Comparison of ENCODE assay signal across 14 cellular contexts in the genomic region with DNA sequence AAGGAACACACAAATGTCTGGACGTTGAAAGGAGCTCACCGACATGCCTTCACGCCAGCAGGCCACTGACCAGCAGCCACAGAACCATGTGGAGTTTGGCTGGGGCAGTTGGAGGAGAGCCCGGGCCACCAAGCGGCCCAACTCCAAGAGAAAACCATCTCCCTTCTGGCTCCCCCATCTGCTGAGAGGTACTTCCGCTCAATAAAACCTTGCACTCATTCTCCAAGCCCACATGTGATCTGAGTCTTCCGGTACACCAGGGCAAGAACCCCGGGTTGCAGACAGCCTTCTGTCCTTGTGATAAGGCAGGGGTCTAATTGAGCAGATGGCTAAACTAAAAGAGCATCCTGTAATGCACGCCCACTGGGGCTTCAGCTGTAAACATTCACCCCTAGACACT. TPM values are rescaled to one million over a fixed set of nuclear protein-coding genes. Genes with fewer than 3 reads are reported as not detected.
DNase-seq lines count a peak whose midpoint lies in the region; ATAC-seq, FAIRE-seq and TF ChIP-seq lines count a peak whose summit lies in the region.
"Had no signal": no experiment of that assay in that cellular context is flagged by ENCODE, and none has a peak within 500 bp of the region (broad histone marks: within the 10 kb centered on the region; RNA-seq: fewer than 3 reads in every experiment).

No MANE protein-coding gene starts in this region.

- H3K4me3 ChIP-seq in GM23338 (no peak overlapping the region), kidney (ENCODE audit: low read length in 2 of 2) (no peak overlapping the region)
- no peak overlapping the region for H3K4me3 ChIP-seq in CD4-positive, alpha-beta memory T cell (ENCODE audit: low read length in 2 of 2)
- H3K4me3 ChIP-seq: A549 had no signal

- H3K27me3 ChIP-seq in GM23338 (ENCODE audit: insufficient read depth), result no peaks in the 10 kb centered on the region
- H3K27me3 ChIP-seq in CD4-positive, alpha-beta memory T cell (ENCODE audit: insufficient read depth, low read length), result no peaks in the 10 kb centered on the region

- peaks cover 3% of the 10 kb centered on the region for H3K27me3 Mint-ChIP-seq in GM23338 (ENCODE audit: insufficient read depth, low read depth, poor library complexity)
- H3K27me3 Mint-ChIP-seq in CD4-positive, alpha-beta memory T cell, result peaks cover 2 to 3% of the 10 kb centered on the region in 2 donors

- no peak overlapping the region for H3K27ac ChIP-seq in GM23338 (ENCODE audit: low read depth)
- no peak overlapping the region for H3K27ac ChIP-seq in kidney (ENCODE audit: low read depth in 2 of 2, low read length in 2 of 2)
- no peak overlapping the region for H3K27ac ChIP-seq in CD4-positive, alpha-beta memory T cell (ENCODE audit: low read depth, low read length)
- H3K27ac ChIP-seq: A549, KMS-11 had no signal

- H3K27ac Mint-ChIP-seq in GM23338, result no peak overlapping the region
- no peak overlapping the region for H3K27ac Mint-ChIP-seq in CD4-positive, alpha-beta memory T cell
- H3K27ac Mint-ChIP-seq: CD14-positive monocyte; CD8-positive, alpha-beta memory T cell; IgD-negative memory B cell had no signal

- peaks cover 6% of the 10 kb centered on the region; the same call in 1 of the 2 replicates for H3K9me2 ChIP-seq in GM23338 (ENCODE audit: insufficient read depth)

- no peak overlapping the region for H3K4me3 Mint-ChIP-seq in GM23338
- H3K4me3 Mint-ChIP-seq in CD4-positive, alpha-beta memory T cell, result no peak overlapping the region
- H3K4me3 Mint-ChIP-seq: CD14-positive monocyte; CD8-positive, alpha-beta memory T cell; IgD-negative memory B cell had no signal

- H3F3A ChIP-seq in GM23338 (replicated peaks; ENCODE audit: low read depth), result no peaks in the 10 kb centered on the region

- DNase-seq in GM23338 (ENCODE audit: low spot score) (no peak), RPMI8226 (peak; percentile 9), kidney (peak; percentile 39), GM10248 (ENCODE audit: extremely low spot score) (no peak)
- DNase-seq in CD4-positive, alpha-beta memory T cell, result no peak
- DNase-seq: Caco-2; CD8-positive, alpha-beta memory T cell had no signal

- no peaks in the 10 kb centered on the region for H4K20me1 ChIP-seq in GM23338 (replicated peaks; ENCODE audit: insufficient read depth)

- no peaks in the 10 kb centered on the region for H3K9me3 Mint-ChIP-seq in GM23338
- peaks cover 0 to 3% (median 0%) of the 10 kb centered on the region in 8 donors for H3K9me3 Mint-ChIP-seq in CD4-positive, alpha-beta memory T cell

- H3K4me1 ChIP-seq in GM23338 (ENCODE audit: insufficient read depth) (no peaks in the 10 kb centered on the region), kidney (ENCODE audit: control insufficient read depth in 1 of 2, insufficient read depth in 1 of 2, low read depth in 1 of 2, low read length in 2 of 2) (no peaks in the 10 kb centered on the region)
- no peaks in the 10 kb centered on the region for H3K4me1 ChIP-seq in CD4-positive, alpha-beta memory T cell (ENCODE audit: insufficient read depth, low read length)
- H3K4me1 ChIP-seq: A549, Caco-2 had no signal

- H3K36me3 Mint-ChIP-seq in GM23338 (ENCODE audit: low read depth), result no peaks in the 10 kb centered on the region
- no peaks in the 10 kb centered on the region for H3K36me3 Mint-ChIP-seq in CD4-positive, alpha-beta memory T cell
- H3K36me3 Mint-ChIP-seq: CD14-positive monocyte; CD8-positive, alpha-beta memory T cell; IgD-negative memory B cell had no signal

- no peaks in the 10 kb centered on the region for H3K9me3 ChIP-seq in kidney (ENCODE audit: control insufficient read depth in 1 of 2, low read length in 2 of 2)
- no peaks in the 10 kb centered on the region for H3K9me3 ChIP-seq in CD4-positive, alpha-beta memory T cell (ENCODE audit: control insufficient read depth in 1 of 2, low read length in 2 of 2)
- H3K9me3 ChIP-seq: A549, Caco-2 had no signal

- CTCF ChIA-PET in GM10248 (lab: Yijun Ruan, JAX), result interaction anchor here (1.0 kb wide), 1 partner anchor 21 kb away, joined by 3 read pairs; no protein-coding TSS in a partner anchor
- CTCF ChIA-PET in CD4-positive, alpha-beta memory T cell (lab: Charles Lee; ENCODE audit: partially characterized antibody), result no interaction called here

- H3K4me1 Mint-ChIP-seq in GM23338, result no peaks in the 10 kb centered on the region
- no peaks in the 10 kb centered on the region for H3K4me1 Mint-ChIP-seq in CD4-positive, alpha-beta memory T cell
- H3K4me1 Mint-ChIP-seq: CD14-positive monocyte, IgD-negative memory B cell had no signal

- no peak for TF ChIP-seq CTCF in GM23338 (conservative IDR thresholded peaks at IDR 0.05; ENCODE audit: low read depth in 2 of 2)
- TF ChIP-seq CTCF in kidney (IDR thresholded peaks at IDR 0.05; ENCODE audit: borderline replicate concordance, extremely low read depth, insufficient read depth), result no peak
- TF ChIP-seq CTCF in GM10248 (IDR thresholded peaks at IDR 0.05; ENCODE audit: control extremely low read depth, extremely low read depth, low read depth, missing control alignments), result no peak

- peak overlapping the region; percentile 59; the same call in 1 of the 2 replicates for H2AFZ ChIP-seq in GM23338

- no peak overlapping the region for H3K9ac ChIP-seq in kidney (ENCODE audit: low read length in 2 of 2)
- H3K9ac ChIP-seq: KMS-11 had no signal

- ATAC-seq in GM23338, result no peak
- no peak for ATAC-seq in GM18870 (IDR thresholded peaks at IDR 0.05; ENCODE audit: unreplicated experiment)
- ATAC-seq: A549 had no signal

- H3K79me2 ChIP-seq in GM23338 (replicated peaks; ENCODE audit: insufficient read depth), result no peaks in the 10 kb centered on the region

- no peaks in the 10 kb centered on the region for H3K36me3 ChIP-seq in GM23338 (ENCODE audit: insufficient read depth)
- H3K36me3 ChIP-seq in kidney (ENCODE audit: control insufficient read depth in 1 of 2, insufficient read depth in 2 of 2, low read length in 2 of 2), result no peaks in the 10 kb centered on the region
- H3K36me3 ChIP-seq in CD4-positive, alpha-beta memory T cell (ENCODE audit: insufficient read depth, low read length), result no peaks in the 10 kb centered on the region

- FAIRE-seq in kidney (lab: Jason Lieb, UNC), result no peak
- FAIRE-seq: A549, GM12891, GM19239 had no signal

- intact Hi-C loops in kidney (cut with DNase I), result no loop called here
- intact Hi-C loops in CD4-positive, alpha-beta memory T cell (cut with micrococcal nuclease), result no loop called here

- POLR2A ChIA-PET in GM10248 (lab: Yijun Ruan, JAX), result no interaction called here
- POLR2A ChIA-PET in CD4-positive, alpha-beta memory T cell (lab: Charles Lee; ENCODE audit: partially characterized antibody), result no interaction called here

- H3K4me2 ChIP-seq in GM23338, result no peak overlapping the region
- H3K4me2 ChIP-seq: A549, KMS-11 had no signal

TF ChIP-seq in GM23338, 12 proteins besides CTCF, POLR2A, EP300 and RAD21:
- no peak for TF ChIP-seq NANOG (IDR thresholded peaks at IDR 0.05; ENCODE audit: borderline replicate concordance)
- TF ChIP-seq, protein P1, sequence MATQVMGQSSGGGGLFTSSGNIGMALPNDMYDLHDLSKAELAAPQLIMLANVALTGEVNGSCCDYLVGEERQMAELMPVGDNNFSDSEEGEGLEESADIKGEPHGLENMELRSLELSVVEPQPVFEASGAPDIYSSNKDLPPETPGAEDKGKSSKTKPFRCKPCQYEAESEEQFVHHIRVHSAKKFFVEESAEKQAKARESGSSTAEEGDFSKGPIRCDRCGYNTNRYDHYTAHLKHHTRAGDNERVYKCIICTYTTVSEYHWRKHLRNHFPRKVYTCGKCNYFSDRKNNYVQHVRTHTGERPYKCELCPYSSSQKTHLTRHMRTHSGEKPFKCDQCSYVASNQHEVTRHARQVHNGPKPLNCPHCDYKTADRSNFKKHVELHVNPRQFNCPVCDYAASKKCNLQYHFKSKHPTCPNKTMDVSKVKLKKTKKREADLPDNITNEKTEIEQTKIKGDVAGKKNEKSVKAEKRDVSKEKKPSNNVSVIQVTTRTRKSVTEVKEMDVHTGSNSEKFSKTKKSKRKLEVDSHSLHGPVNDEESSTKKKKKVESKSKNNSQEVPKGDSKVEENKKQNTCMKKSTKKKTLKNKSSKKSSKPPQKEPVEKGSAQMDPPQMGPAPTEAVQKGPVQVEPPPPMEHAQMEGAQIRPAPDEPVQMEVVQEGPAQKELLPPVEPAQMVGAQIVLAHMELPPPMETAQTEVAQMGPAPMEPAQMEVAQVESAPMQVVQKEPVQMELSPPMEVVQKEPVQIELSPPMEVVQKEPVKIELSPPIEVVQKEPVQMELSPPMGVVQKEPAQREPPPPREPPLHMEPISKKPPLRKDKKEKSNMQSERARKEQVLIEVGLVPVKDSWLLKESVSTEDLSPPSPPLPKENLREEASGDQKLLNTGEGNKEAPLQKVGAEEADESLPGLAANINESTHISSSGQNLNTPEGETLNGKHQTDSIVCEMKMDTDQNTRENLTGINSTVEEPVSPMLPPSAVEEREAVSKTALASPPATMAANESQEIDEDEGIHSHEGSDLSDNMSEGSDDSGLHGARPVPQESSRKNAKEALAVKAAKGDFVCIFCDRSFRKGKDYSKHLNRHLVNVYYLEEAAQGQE (IDR thresholded peaks at IDR 0.05; ENCODE audit: unreplicated experiment), result no peak
- TF ChIP-seq JUNB (IDR thresholded peaks at IDR 0.05; ENCODE audit: unreplicated experiment), result no peak
- TF ChIP-seq CREB1 (CRISPR knock-in tag; IDR thresholded peaks at IDR 0.05; ENCODE audit: low read depth), result no peak
- no peak for TF ChIP-seq POLR2AphosphoS5 (IDR thresholded peaks at IDR 0.05; ENCODE audit: low read depth)
- TF ChIP-seq ZNF114 (CRISPR knock-in tag; IDR thresholded peaks at IDR 0.05), result no peak
- no peak for TF ChIP-seq EZH2phosphoT487 (IDR thresholded peaks at IDR 0.05; ENCODE audit: unreplicated experiment)

RNA-seq across cellular contexts. Expression of a gene that starts 24.4 kb away (rescaled TPM):
- 0.38 and 1.0 TPM in 2 replicates for total RNA-seq in GM23338 (2014; rRNA removed; shearing (Covaris generic))
- polyA plus RNA-seq in GM23338 (2016; fragmentation: Nextera tagmentation; extraction: Ambion mirVana), result 0.24 and 0.32 TPM in 2 replicates
- total RNA-seq in kidney, result 3.1 TPM
- polyA plus RNA-seq in kidney (ENCODE audit: insufficient read depth, low read depth, low replicate concordance), result 2.0 TPM
- total RNA-seq in CD4-positive, alpha-beta memory T cell, result not detected
- polyA plus RNA-seq in CD4-positive, alpha-beta memory T cell, result not detected
- total RNA-seq: CD8-positive, alpha-beta memory T cell had no signal
- polyA plus RNA-seq: CD14-positive monocyte; CD8-positive, alpha-beta memory T cell; IgD-negative memory B cell had no signal

Comparison
In these comparisons a context has a peak if more than half of its experiments do, and no peak if none do; other contexts are left out.
1. DNase-seq: peak in RPMI8226 (single experiment) and kidney (single experiment); none in GM23338 (single experiment), GM10248 (single experiment) and CD4-positive, alpha-beta memory T cell (0 of 5).